In the genomic region with DNA sequence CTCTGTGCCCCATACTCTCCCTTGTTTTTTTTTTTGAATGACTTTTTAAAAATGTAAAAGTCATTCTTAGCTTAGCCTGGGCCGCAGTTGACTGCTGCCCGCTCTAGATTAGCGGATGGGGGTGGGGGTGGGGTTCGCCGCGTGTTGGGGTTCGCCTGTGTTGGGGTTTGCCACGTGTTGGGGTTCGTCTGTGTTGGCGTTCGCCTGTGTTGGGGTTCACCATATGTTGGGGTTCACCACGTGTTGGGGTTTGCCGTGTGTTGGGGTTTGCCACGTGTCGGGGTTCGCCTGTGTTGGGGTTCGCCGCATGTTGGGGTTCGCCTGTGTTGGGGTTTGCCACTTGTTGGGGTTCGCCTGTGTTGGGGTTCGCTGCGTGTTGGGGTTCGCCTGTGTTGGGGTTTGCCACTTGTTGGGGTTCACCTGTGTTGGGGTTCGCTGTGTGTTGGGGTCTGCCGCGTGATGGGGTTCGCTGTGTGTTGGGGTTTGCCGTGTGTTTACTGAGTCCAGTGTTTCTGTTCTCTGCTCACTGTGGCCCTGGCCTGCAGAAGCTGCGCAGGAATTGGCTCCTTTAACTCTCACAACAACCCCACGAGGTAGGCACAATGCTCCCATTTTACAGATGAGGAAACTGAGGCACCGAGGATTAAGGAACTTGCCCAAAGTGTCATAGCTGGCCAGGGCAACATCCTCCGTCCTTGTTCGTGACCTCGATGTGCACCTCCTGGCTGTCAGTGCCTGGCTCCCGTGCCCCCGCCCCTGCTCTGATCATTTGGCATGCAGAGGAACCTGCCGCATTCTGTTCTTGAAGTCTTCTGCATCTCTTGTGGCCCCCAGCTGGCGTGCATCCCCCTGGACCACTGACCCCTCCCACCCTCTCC, we compare ENCODE assay signal across 25 cellular contexts.
DNase-seq lines count a peak whose midpoint lies in the region; ATAC-seq, FAIRE-seq and TF ChIP-seq lines count a peak whose summit lies in the region.
"Had no signal": no experiment of that assay in that cellular context is flagged by ENCODE, and none has a peak within 500 bp of the region (broad histone marks: within the 10 kb centered on the region; RNA-seq: fewer than 3 reads in every experiment).

No MANE protein-coding gene starts in this region.

- no peak for TF ChIP-seq CTCF in left ventricle myocardium inferior (IDR thresholded peaks at IDR 0.05; ENCODE audit: borderline replicate concordance)
- TF ChIP-seq CTCF in HEK293 (tag by site-specific recombination; IDR thresholded peaks at IDR 0.05) = no peak
- no peak for TF ChIP-seq CTCF in H1 (IDR thresholded peaks at IDR 0.05; ENCODE audit: control extremely low read depth in 1 of 3, insufficient read depth in 1 of 3, low read depth in 1 of 3, low read length in 3 of 3)
- TF ChIP-seq CTCF in osteoblast (IDR thresholded peaks at IDR 0.05; ENCODE audit: extremely low read depth, low read depth, low read length) = no peak

- H3K27ac Mint-ChIP-seq in activated T-helper 17 cell treated with anti-CD3 and anti-CD28 coated beads, Interleukin-2, amount 50 U/mL, for 72 hours = no peak overlapping the region

- FAIRE-seq in H1 (lab: Jason Lieb, UNC) = no peak
- FAIRE-seq in urothelium cell line (lab: Jason Lieb, UNC) = no peak

- H3K23me2 ChIP-seq in H1 (ENCODE audit: low read depth, low read length) = no peaks in the 10 kb centered on the region

- H4K8ac ChIP-seq in H1 (ENCODE audit: extremely low read depth, insufficient read depth, low read length) = no peak overlapping the region

- H3K56ac ChIP-seq in H1 (replicated peaks; ENCODE audit: insufficient read length, low read depth, low read length) = no peak overlapping the region

- DNase-seq in left ventricle myocardium inferior = no peak
- DNase-seq in Right ventricle myocardium inferior (ENCODE audit: missing footprints) = no peak
- no peak for DNase-seq in H1 (ENCODE audit: low read depth in 1 of 2, low spot score in 2 of 2)
- peak; percentile 48 for DNase-seq in osteoblast (ENCODE audit: insufficient read length, low spot score, missing footprints)
- no peak for DNase-seq in NCI-H2081 (lab: John Stamatoyannopoulos, UW)
- DNase-seq in urothelium cell line (ENCODE audit: low spot score) = no peak
- DNase-seq: AML-193; CD4-positive, alpha-beta memory T cell; COR-L47; DMS53; GOT3; HCEC 1CT; MV-4-11; NCI-H1105 treated with DMSO at 0.1 percent for 48 hours; NCI-H146; NCI-H1930; NCI-H446; NCI-H526; NCI-H82; NK-92 treated with Interleukin-12 subunit alpha and Interleukin-12 subunit beta, amount 100 ng/mL, for 24 hours; PC-9; SHP77 had no signal

- H3K4me2 ChIP-seq in H1 (ENCODE audit: insufficient read depth in 1 of 2, low read depth in 2 of 2, low read length in 2 of 2) (no peak overlapping the region), osteoblast (ENCODE audit: insufficient read depth, low read length) (no peak overlapping the region)
- H3K4me2 ChIP-seq: BLaER1 treated with 17β-estradiol and CSF1 and Interleukin-3, amounts not matched to agents 10 nM and 100 nM; PC-9 had no signal

- H2AK5ac ChIP-seq in H1 (ENCODE audit: low read depth, low read length) = no peak overlapping the region

- H3K4me3 ChIP-seq in left ventricle myocardium inferior (no peak overlapping the region), HEK293 (ENCODE audit: low read depth, low read length) (no peak overlapping the region), H1 (ENCODE audit: extremely low read depth in 1 of 4, insufficient read depth in 2 of 4, low read depth in 3 of 4, low read length in 4 of 4) (no peak overlapping the region), osteoblast (ENCODE audit: insufficient read depth, low read length) (no peak overlapping the region)
- H3K4me3 ChIP-seq: BLaER1 treated with 17β-estradiol and CSF1 and Interleukin-3, amounts not matched to agents 10 nM and 100 nM; PC-9 had no signal

- no peak overlapping the region for H3K9ac ChIP-seq in H1 (replicated peaks in 1 of 4; ENCODE audit: extremely low read depth in 1 of 4, low read depth in 3 of 4, low read length in 3 of 4)
- H3K9ac ChIP-seq: BLaER1 treated with 17β-estradiol and CSF1 and Interleukin-3, amounts not matched to agents 10 nM and 100 nM had no signal

- H2BK15ac ChIP-seq in H1 (ENCODE audit: low read length) = no peak overlapping the region

- H3K27ac ChIP-seq in left ventricle myocardium inferior (replicated peaks) = peak overlapping the region; percentile 40
- no peak overlapping the region for H3K27ac ChIP-seq in HEK293 (ENCODE audit: extremely low read depth, low read depth, low read length)
- no peak overlapping the region for H3K27ac ChIP-seq in H1 (ENCODE audit: low read depth, low read length)
- H3K27ac ChIP-seq in osteoblast (ENCODE audit: low read depth, low read length) = no peak overlapping the region
- H3K27ac ChIP-seq: BLaER1 treated with 17β-estradiol and CSF1 and Interleukin-3, amounts not matched to agents 10 nM and 100 nM; PC-9 had no signal

- peak overlapping the region; percentile 44 for H4K91ac ChIP-seq in H1 (replicated peaks; ENCODE audit: insufficient read length, low read length)

- H3K36me3 ChIP-seq in left ventricle myocardium inferior (no peaks in the 10 kb centered on the region), HEK293 (ENCODE audit: control insufficient read depth in 2 of 2, insufficient read depth in 1 of 2, low read length in 2 of 2) (peaks cover 0 to 6% of the 10 kb centered on the region in 2 experiments; a peak in 1 of 3 replicates), H1 (ENCODE audit: control insufficient read depth in 2 of 4, insufficient read depth in 4 of 4, low read length in 3 of 4) (no peaks in the 10 kb centered on the region), osteoblast (ENCODE audit: insufficient read depth, low read length) (no peaks in the 10 kb centered on the region)
- H3K36me3 ChIP-seq: BLaER1 treated with 17β-estradiol and CSF1 and Interleukin-3, amounts not matched to agents 10 nM and 100 nM had no signal

- H4K5ac ChIP-seq in H1 (ENCODE audit: insufficient read length, low read depth, low read length) = no peak overlapping the region

- TF ChIP-seq RAD21 in H1 (IDR thresholded peaks at IDR 0.05 in 1 of 2, conservative IDR thresholded peaks at IDR 0.05 in 1 of 2; ENCODE audit: low read depth in 2 of 2, low read length in 2 of 2) = no peak

- H2BK120ac ChIP-seq in H1 (replicated peaks; ENCODE audit: low read depth, low read length) = no peak overlapping the region

- H2BK12ac ChIP-seq in H1 (ENCODE audit: low read depth, low read length) = no peak overlapping the region

- intact Hi-C loops in left ventricle myocardium inferior (cut with micrococcal nuclease) = no loop called here
- intact Hi-C loops in Right ventricle myocardium inferior (cut with DNase I) = loop anchor here (5.0 kb wide), 1 partner anchor 37 kb away; no protein-coding TSS in a partner anchor

- WGBS in H1 (ENCODE audit: extremely low coverage in 1 of 2, insufficient coverage in 1 of 2, insufficient read length in 1 of 2, insufficient replicate concordance in 2 of 2, low coverage in 1 of 2, low lambda C conversion rate in 2 of 2, missing lambda C conversion rate in 1 of 2), 2 experiments = 83% methylated on average over 21 of the region's 38 CpGs; no CpG with 5 or more reads in 1 of the 2 experiments

- H3K79me1 ChIP-seq in H1 (ENCODE audit: low read depth, low read length) = peaks cover 7% of the 10 kb centered on the region; the same call in 1 of the 2 replicates

- POLR2A ChIA-PET in HEK293 (lab: Yijun Ruan, JAX) = interaction anchor here (0.6 kb wide), 1 partner anchor 519 kb away, joined by 5 read pairs; no protein-coding TSS in a partner anchor
- POLR2A ChIA-PET in H1 (lab: Charles Lee; ENCODE audit: partially characterized antibody) = no interaction called here

- H3K4ac ChIP-seq in H1 (replicated peaks; ENCODE audit: insufficient read length, low read depth, low read length) = no peak overlapping the region

- H3K23ac ChIP-seq in H1 (ENCODE audit: insufficient read length) = no peak overlapping the region

- no peak overlapping the region for H2BK5ac ChIP-seq in H1 (ENCODE audit: low read depth, low read length)

- H3K4me1 ChIP-seq in left ventricle myocardium inferior = peaks cover 76% of the 10 kb centered on the region
- no peaks in the 10 kb centered on the region for H3K4me1 ChIP-seq in HEK293 (ENCODE audit: control insufficient read depth, insufficient read depth, low read length)
- H3K4me1 ChIP-seq in H1 (replicated peaks in 1 of 4; ENCODE audit: control insufficient read depth in 3 of 4, insufficient read depth in 4 of 4, low read length in 3 of 4) = peaks cover 3 to 27% (median 19%) of the 10 kb centered on the region in 4 experiments
- peaks cover 28% of the 10 kb centered on the region for H3K4me1 ChIP-seq in osteoblast (ENCODE audit: insufficient read depth, low read length)

- H3K27me3 ChIP-seq in left ventricle myocardium inferior (ENCODE audit: low read depth) (no peaks in the 10 kb centered on the region), H1 (replicated peaks in 1 of 4; ENCODE audit: control insufficient read depth in 3 of 4, extremely low read depth in 1 of 4, insufficient read depth in 3 of 4, low read length in 3 of 4) (no peaks in the 10 kb centered on the region), osteoblast (ENCODE audit: insufficient read depth, low read length) (no peaks in the 10 kb centered on the region)
- H3K27me3 ChIP-seq: BLaER1 treated with 17β-estradiol and CSF1 and Interleukin-3, amounts not matched to agents 10 nM and 100 nM had no signal

- H3K4me1 Mint-ChIP-seq in activated T-helper 17 cell treated with anti-CD3 and anti-CD28 coated beads, Interleukin-2, amount 50 U/mL, for 72 hours = no peaks in the 10 kb centered on the region
- H3K4me1 Mint-ChIP-seq: CD4-positive, alpha-beta memory T cell had no signal

- peaks cover 6% of the 10 kb centered on the region for H3K27me3 Mint-ChIP-seq in activated T-helper 17 cell treated with anti-CD3 and anti-CD28 coated beads, Interleukin-2, amount 50 U/mL, for 72 hours

- H2BK20ac ChIP-seq in H1 (ENCODE audit: low read length) = no peak overlapping the region

- ATAC-seq in Right ventricle myocardium inferior = no peak
- no peak for ATAC-seq in activated T-helper 17 cell treated with anti-CD3 and anti-CD28 coated beads, Interleukin-2, amount 50 U/mL, for 72 hours (replicated peaks)

- no peak overlapping the region for H3K14ac ChIP-seq in H1 (ENCODE audit: insufficient read length)

- no peak overlapping the region for H2AFZ ChIP-seq in H1 (ENCODE audit: low read length)
- no peak overlapping the region for H2AFZ ChIP-seq in osteoblast (ENCODE audit: low read length)
- H2AFZ ChIP-seq: PC-9 had no signal

- H3K36me3 Mint-ChIP-seq in activated T-helper 17 cell treated with anti-CD3 and anti-CD28 coated beads, Interleukin-2, amount 50 U/mL, for 72 hours (ENCODE audit: low read depth) = no peaks in the 10 kb centered on the region
- H3K36me3 Mint-ChIP-seq: CD4-positive, alpha-beta memory T cell had no signal

- no peaks in the 10 kb centered on the region for H3K9me3 Mint-ChIP-seq in activated T-helper 17 cell treated with anti-CD3 and anti-CD28 coated beads, Interleukin-2, amount 50 U/mL, for 72 hours

- peaks cover 0 to 11% of the 10 kb centered on the region in 2 experiments for H4K20me1 ChIP-seq in H1 (replicated peaks in 1 of 2; ENCODE audit: control insufficient read depth in 1 of 2, insufficient read depth in 2 of 2, low read length in 2 of 2)
- H4K20me1 ChIP-seq in osteoblast (ENCODE audit: insufficient read depth, low read length) = peaks cover 8% of the 10 kb centered on the region

- TF ChIP-seq EP300 in H1 (IDR thresholded peaks at IDR 0.05; ENCODE audit: borderline replicate concordance in 1 of 2, low read depth in 2 of 2, low read length in 2 of 2) = no peak

- H3K79me2 ChIP-seq in H1 (ENCODE audit: control insufficient read depth in 1 of 2, insufficient read depth in 2 of 2, low read length in 2 of 2) (peaks cover 0 to 4% of the 10 kb centered on the region in 2 experiments; a peak in 1 of 4 replicates), osteoblast (ENCODE audit: insufficient read depth, low read length) (peaks cover 20% of the 10 kb centered on the region)

- no peak overlapping the region for H3K18ac ChIP-seq in H1 (ENCODE audit: extremely low read depth, low read length)

- no peak overlapping the region for H3K4me3 Mint-ChIP-seq in activated T-helper 17 cell treated with anti-CD3 and anti-CD28 coated beads, Interleukin-2, amount 50 U/mL, for 72 hours
- H3K4me3 Mint-ChIP-seq: CD4-positive, alpha-beta memory T cell had no signal

- no peak for TF ChIP-seq POLR2A in H1 (IDR thresholded peaks at IDR 0.05; ENCODE audit: control extremely low read depth in 1 of 2, low read depth in 2 of 2, low read length in 2 of 2)

- CTCF ChIA-PET in HEK293 (lab: Yijun Ruan, JAX) = interaction anchor here (0.6 kb wide), 1 partner anchor 42 kb away, joined by 3 read pairs; no protein-coding TSS in a partner anchor
- CTCF ChIA-PET in H1 (lab: Charles Lee; ENCODE audit: partially characterized antibody) = interaction anchor here (0.7 to 3.3 kb wide), 4 partner anchors 10 to 94 kb away, joined by 3 to 10 read pairs (median 4); no protein-coding TSS in a partner anchor

- H3K9me3 ChIP-seq in left ventricle myocardium inferior (replicated peaks) (no peaks in the 10 kb centered on the region), HEK293 (ENCODE audit: control insufficient read depth, insufficient read depth, low read depth, low read length) (no peaks in the 10 kb centered on the region), H1 (ENCODE audit: insufficient read depth in 2 of 2, low read depth in 1 of 2, low read length in 1 of 2) (no peaks in the 10 kb centered on the region), osteoblast (ENCODE audit: low read depth, low read length) (peaks cover 3% of the 10 kb centered on the region)
